In the genomic region with DNA sequence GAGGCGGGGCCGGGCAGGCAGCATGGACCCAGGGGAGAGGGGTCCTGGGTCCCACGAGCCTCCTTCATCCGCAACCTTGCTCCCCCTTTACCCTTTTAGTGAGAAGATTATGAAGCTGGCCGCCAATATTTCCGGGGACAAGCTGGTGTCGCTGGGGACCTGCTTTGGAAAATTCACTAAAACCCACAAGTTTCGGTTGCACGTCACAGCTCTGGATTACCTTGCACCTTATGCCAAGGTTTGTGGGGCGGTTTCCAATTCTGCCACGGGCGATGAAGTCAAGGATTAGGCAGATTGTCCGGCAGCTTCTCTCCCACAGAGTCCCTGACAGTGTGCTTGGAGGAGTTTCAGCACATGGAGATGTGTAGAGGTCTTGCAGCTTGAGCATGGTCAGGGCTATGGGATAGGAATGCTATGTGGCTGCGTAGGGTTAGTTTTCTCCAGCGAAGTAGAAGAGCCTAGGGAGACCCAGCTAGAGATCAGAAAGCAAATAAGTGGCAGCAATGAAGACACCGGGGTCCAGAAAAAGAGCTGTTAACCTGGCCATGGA, we compare ENCODE assay signal across 8 cellular contexts. TPM values are rescaled to one million over a fixed set of nuclear protein-coding genes. Genes with fewer than 3 reads are reported as not detected.
DNase-seq lines count a peak whose midpoint lies in the region; ATAC-seq, FAIRE-seq and TF ChIP-seq lines count a peak whose summit lies in the region.

No MANE protein-coding gene starts in this region.

- H4K20me1 ChIP-seq in SK-N-SH (ENCODE audit: insufficient read depth): no peaks in the 10 kb centered on the region

- DNase-seq in SK-N-SH (no peak), posterior vena cava (ENCODE audit: low spot score) (peak; percentile 13), SIG-M5 (lab: John Stamatoyannopoulos, UW) (no peak), RCC 7860 (ENCODE audit: low spot score) (no peak)

- POLR2A ChIA-PET in SK-N-SH (lab: Yijun Ruan, JAX): interaction anchor here (1.1 to 3.3 kb wide), 3 partner anchors 11 to 14 kb away, joined by 3 to 24 read pairs (median 4); partner anchors contain the start of gene PDF

- peak overlapping the region; percentile 72 for H2AFZ ChIP-seq in SK-N-SH (ENCODE audit: low read depth)

- intact Hi-C loops in posterior vena cava (cut with DNase I): no loop called here

- CTCF ChIA-PET in SK-N-SH (lab: Yijun Ruan, JAX): interaction anchor here (0.8 to 1.3 kb wide), 4 partner anchors 11 to 36 kb away, joined by 3 to 6 read pairs (median 3); partner anchors contain the start of gene TMED6

- ATAC-seq in GM21717 (IDR thresholded peaks at IDR 0.05; ENCODE audit: unreplicated experiment): peak; percentile 7
- ATAC-seq in GM18867 (IDR thresholded peaks at IDR 0.05; ENCODE audit: unreplicated experiment): no peak
- ATAC-seq in GM21367 (IDR thresholded peaks at IDR 0.05; ENCODE audit: unreplicated experiment): no peak

- no peaks in the 10 kb centered on the region for H3K9me2 ChIP-seq in SK-N-SH

- H3K9ac ChIP-seq in SK-N-SH: peak overlapping the region; percentile 89

- no peaks in the 10 kb centered on the region for H3K27me3 ChIP-seq in SK-N-SH (ENCODE audit: insufficient read depth)
- no peaks in the 10 kb centered on the region for H3K27me3 ChIP-seq in esophagus (ENCODE audit: control insufficient read depth in 1 of 2, insufficient read depth in 2 of 2, low read length in 2 of 2)

- H3K4me2 ChIP-seq in SK-N-SH: peak overlapping the region; percentile 99

- H3F3A ChIP-seq in SK-N-SH (replicated peaks; ENCODE audit: insufficient read depth): peaks cover 7% of the 10 kb centered on the region

- TF ChIP-seq RAD21 in SK-N-SH (IDR thresholded peaks at IDR 0.05; ENCODE audit: low read length): no peak

- peak overlapping the region; percentile 76 to 99 for H3K4me3 ChIP-seq in SK-N-SH (ENCODE audit: low read depth in 2 of 2, low read length in 1 of 2)
- H3K4me3 ChIP-seq in esophagus (ENCODE audit: low read depth in 1 of 2, low read length in 2 of 2): peak overlapping the region; percentile 59 to 94

- H3K9me3 ChIP-seq in SK-N-SH: no peaks in the 10 kb centered on the region
- no peaks in the 10 kb centered on the region for H3K9me3 ChIP-seq in esophagus (ENCODE audit: control insufficient read depth in 2 of 2, insufficient read depth in 1 of 2, low read depth in 1 of 2, low read length in 1 of 2)

- peaks cover 15 to 20% of the 10 kb centered on the region in 2 experiments; a peak in 3 of 4 replicates for H3K4me1 ChIP-seq in SK-N-SH (ENCODE audit: control insufficient read depth in 1 of 2, insufficient read depth in 2 of 2, low read depth in 1 of 2, low read length in 1 of 2)
- H3K4me1 ChIP-seq in esophagus (ENCODE audit: control insufficient read depth in 2 of 2, insufficient read depth in 2 of 2, low read length in 1 of 2): peaks cover 4 to 7% of the 10 kb centered on the region in 2 donors

- peaks cover 33 to 52% of the 10 kb centered on the region in 2 experiments for H3K36me3 ChIP-seq in SK-N-SH (replicated peaks in 1 of 2; ENCODE audit: control insufficient read depth in 1 of 2, insufficient read depth in 2 of 2, low read length in 1 of 2)
- peaks cover 0 to 8% of the 10 kb centered on the region in 2 donors for H3K36me3 ChIP-seq in esophagus (ENCODE audit: control insufficient read depth in 2 of 2, insufficient read depth in 2 of 2, low read length in 1 of 2)

- H3K27ac ChIP-seq in SK-N-SH (ENCODE audit: low read depth in 2 of 2, low read length in 1 of 2): peak overlapping the region; percentile 85 to 89
- peak overlapping the region; percentile 83 to 98 for H3K27ac ChIP-seq in esophagus (ENCODE audit: low read depth in 2 of 2, low read length in 1 of 2)

- H3K79me2 ChIP-seq in SK-N-SH (ENCODE audit: insufficient read depth): peaks cover 77% of the 10 kb centered on the region

- TF ChIP-seq EP300 in SK-N-SH (IDR thresholded peaks at IDR 0.05; ENCODE audit: borderline replicate concordance in 1 of 2, low read depth in 1 of 2, low read length in 1 of 2): no peak

- FAIRE-seq in RCC 7860 (lab: Jason Lieb, UNC): no peak

- 2% methylated on average over 12 of the region's 16 CpGs for WGBS in SK-N-SH (ENCODE audit: low lambda C conversion rate)
- WGBS in esophagus, 2 donors: 6 to 7% methylated on average over 16 of the region's 16 CpGs

- TF ChIP-seq CTCF in SK-N-SH (IDR thresholded peaks at IDR 0.05): no peak

TF ChIP-seq in SK-N-SH, 30 proteins besides CTCF, POLR2A, EP300 and RAD21:
- no peak for TF ChIP-seq ELF1 (IDR thresholded peaks at IDR 0.05)
- TF ChIP-seq MXI1 (IDR thresholded peaks at IDR 0.05; ENCODE audit: low read depth, low read length): peak; percentile 27; the same call in 1 of the 2 replicates

RNA-seq across cellular contexts. Expression of gene NIP7, which starts 0.6 kb away (rescaled TPM):
- polyA plus RNA-seq in SK-N-SH (2012; rRNA removed): 19.0 and 22.8 TPM in 2 replicates
- 24.7 and 29.3 TPM in 2 replicates for polyA plus RNA-seq in SK-N-SH (2012; cell fraction: cytosol; rRNA removed)
- 16.0 and 18.5 TPM in 2 replicates for polyA plus RNA-seq in SK-N-SH (2012; cell fraction: nucleus; rRNA removed)
- polyA plus RNA-seq in esophagus: 10 to 100 TPM; 16.4 to 22.3 TPM
- total RNA-seq in posterior vena cava: 10 to 100 TPM; 14.3 to 15.9 TPM

RNA-seq across cellular contexts. Expression of gene COG8, which starts 0.8 kb away (rescaled TPM):
- polyA plus RNA-seq in SK-N-SH (2012; rRNA removed) (30.2 and 37.2 TPM in 2 replicates), esophagus (10 to 100 TPM; 12.9 to 13.5 TPM)
- 18.8 and 25.3 TPM in 2 replicates for polyA plus RNA-seq in SK-N-SH (2012; cell fraction: cytosol; rRNA removed)
- polyA plus RNA-seq in SK-N-SH (2012; cell fraction: nucleus; rRNA removed): 36.7 and 41.4 TPM in 2 replicates
- 10 to 100 TPM; 21.9 to 22.4 TPM for total RNA-seq in posterior vena cava

RNA-seq across cellular contexts. Expression of gene PDF, which starts 9.8 kb away (rescaled TPM):
- polyA plus RNA-seq in SK-N-SH (2012; rRNA removed) (21.4 and 22.0 TPM in 2 replicates), esophagus (10 to 100 TPM in 1 of 2 donors, 1 to 10 TPM in 1; 3.9 to 16.9 TPM)
- polyA plus RNA-seq in SK-N-SH (2012; cell fraction: cytosol; rRNA removed): 21.3 and 22.0 TPM in 2 replicates
- 11.5 and 13.6 TPM in 2 replicates for polyA plus RNA-seq in SK-N-SH (2012; cell fraction: nucleus; rRNA removed)
- 1 to 10 TPM; 6.6 to 6.9 TPM for total RNA-seq in posterior vena cava

RNA-seq across cellular contexts. Expression of gene TMED6, which starts 11.4 kb away (rescaled TPM):
- polyA plus RNA-seq in SK-N-SH (2012; rRNA removed): not detected in 2 replicates
- polyA plus RNA-seq in SK-N-SH (2012; cell fraction: cytosol; rRNA removed): not detected in 2 replicates
- 0.14 TPM in 1 of 2 replicates, not detected in the other for polyA plus RNA-seq in SK-N-SH (2012; cell fraction: nucleus; rRNA removed)
- under 1 TPM in 1 of 2 donors, not detected in 1; 0.33 TPM for polyA plus RNA-seq in esophagus
- under 1 TPM; 0.51 to 0.57 TPM for total RNA-seq in posterior vena cava

RNA-seq across cellular contexts. Expression of gene VPS4A, which starts 29.0 kb away (rescaled TPM):
- polyA plus RNA-seq in SK-N-SH (2012; rRNA removed): 18.4 and 20.8 TPM in 2 replicates
- 12.9 and 17.4 TPM in 2 replicates for polyA plus RNA-seq in SK-N-SH (2012; cell fraction: cytosol; rRNA removed)
- 46.5 and 50.8 TPM in 2 replicates for polyA plus RNA-seq in SK-N-SH (2012; cell fraction: nucleus; rRNA removed)
- 10 to 100 TPM; 24.1 to 24.4 TPM for polyA plus RNA-seq in esophagus
- total RNA-seq in posterior vena cava: 10 to 100 TPM; 23.4 to 24.1 TPM
